Comparison of ENCODE assay signal across 1 cellular context in the genomic region with DNA sequence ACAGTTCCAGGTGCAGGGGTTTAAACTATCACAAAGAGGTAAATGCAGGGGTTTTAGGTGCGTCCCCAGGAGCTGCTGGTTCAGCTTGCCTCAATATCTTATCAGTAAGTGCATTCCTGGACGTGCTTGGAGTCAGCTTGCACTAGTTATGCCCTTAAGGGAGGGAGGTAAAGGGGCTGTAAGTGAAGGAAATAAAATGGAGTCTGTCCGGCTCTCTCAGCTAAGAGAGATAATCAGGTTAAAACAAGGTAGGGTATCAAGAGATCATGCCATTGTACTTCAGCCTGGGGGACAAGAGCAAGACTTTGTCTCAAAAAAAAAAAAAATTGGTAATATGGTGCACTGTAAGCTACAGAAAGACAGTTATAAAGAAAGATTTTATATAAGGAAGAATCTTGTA.
TF ChIP-seq lines count a peak whose summit lies in the region.

No MANE protein-coding gene starts in this region.

TF ChIP-seq in K562, 482 proteins besides CTCF, POLR2A, EP300 and RAD21 (continued from another document):
- TF ChIP-seq POU5F1 (IDR thresholded peaks at IDR 0.05; ENCODE audit: borderline replicate concordance, low read depth, low read length, partially characterized antibody) (no peak), E2F1 (CRISPR knock-in tag; IDR thresholded peaks at IDR 0.05) (no peak), ILK (tag; IDR thresholded peaks at IDR 0.05; ENCODE audit: borderline replicate concordance, low read depth) (peak; percentile 73; the same call in 1 of the 2 replicates), L3MBTL2 (IDR thresholded peaks at IDR 0.05) (peak; percentile 50), IFI16 (CRISPR knock-in tag; IDR thresholded peaks at IDR 0.05) (peak; percentile 81), ZFP36 (IDR thresholded peaks at IDR 0.05; ENCODE audit: low read depth, low read length, partially characterized antibody) (no peak), STAT5B (CRISPR knock-in tag; IDR thresholded peaks at IDR 0.05) (0 out of 2 replicates have a peak, but pooled peaks have one; percentile 37), DMBX1 (CRISPR knock-in tag; IDR thresholded peaks at IDR 0.05; ENCODE audit: borderline replicate concordance) (peak; percentile 95), NR2C1 (IDR thresholded peaks at IDR 0.05) (no peak), NR2C1 (tag; IDR thresholded peaks at IDR 0.05) (peak; percentile 48; the same call in 1 of the 2 replicates), POLR3A (IDR thresholded peaks at IDR 0.05; ENCODE audit: borderline replicate concordance, extremely low read depth, insufficient read depth, insufficient read length) (no peak), ZNF146 (CRISPR knock-in tag; IDR thresholded peaks at IDR 0.05; ENCODE audit: unreplicated experiment) (no peak), MEF2D (tag; conservative IDR thresholded peaks at IDR 0.05; ENCODE audit: low read depth) (peak; percentile 65; the same call in 1 of the 2 replicates), ZNF175 (CRISPR knock-in tag; IDR thresholded peaks at IDR 0.05; ENCODE audit: low read depth) (0 out of 2 replicates have a peak, but pooled peaks have one; percentile 41), GATAD2B (IDR thresholded peaks at IDR 0.05; ENCODE audit: borderline replicate concordance) (no peak), NFYB (IDR thresholded peaks at IDR 0.05; ENCODE audit: extremely low read depth, insufficient read length) (no peak), ZNF232 (CRISPR knock-in tag; IDR thresholded peaks at IDR 0.05) (no peak), ZBTB12 (CRISPR knock-in tag; IDR thresholded peaks at IDR 0.05) (0 out of 2 replicates have a peak, but pooled peaks have one; percentile 26), XRCC3 (IDR thresholded peaks at IDR 0.05) (no peak), GABPB2 (CRISPR knock-in tag; conservative IDR thresholded peaks at IDR 0.05) (no peak), CBX2 (IDR thresholded peaks at IDR 0.05; ENCODE audit: insufficient read depth, low read length, poor library complexity, severe bottlenecking) (no peak), TEAD1 (CRISPR knock-in tag; IDR thresholded peaks at IDR 0.05) (0 out of 4 replicates have a peak, but pooled peaks of 1 of the 2 experiments have one; percentile 13), ZFPM2 (CRISPR knock-in tag; IDR thresholded peaks at IDR 0.05) (no peak), TRIM24 (IDR thresholded peaks at IDR 0.05) (0 out of 4 replicates have a peak, but pooled peaks of 1 of the 2 experiments have one; percentile 4), XRCC5 (IDR thresholded peaks at IDR 0.05; ENCODE audit: low read depth, low read length) (no peak), POLR2H (tag; IDR thresholded peaks at IDR 0.05; ENCODE audit: low read depth) (no peak), MEF2A (IDR thresholded peaks at IDR 0.05; ENCODE audit: control insufficient read depth, low read depth, low read length) (no peak), CHD2 (IDR thresholded peaks at IDR 0.05; ENCODE audit: low read depth, low read length) (no peak), RHOXF2B (CRISPR knock-in tag; conservative IDR thresholded peaks at IDR 0.05) (no peak), SMAD3 (CRISPR knock-in tag; conservative IDR thresholded peaks at IDR 0.05) (0 out of 2 replicates have a peak, but pooled peaks have one; percentile 25), ZNF583 (CRISPR knock-in tag; IDR thresholded peaks at IDR 0.05) (peak; percentile 69; the same call in 1 of the 2 replicates), ZNF766 (CRISPR knock-in tag; conservative IDR thresholded peaks at IDR 0.05) (0 out of 2 replicates have a peak, but pooled peaks have one; percentile 46), STAT5A (IDR thresholded peaks at IDR 0.05; ENCODE audit: borderline replicate concordance, low read length) (no peak), CTBP1 (IDR thresholded peaks at IDR 0.05; ENCODE audit: borderline replicate concordance) (no peak), ZNF311 (CRISPR knock-in tag; IDR thresholded peaks at IDR 0.05) (peak; percentile 72; the same call in 1 of the 2 replicates), HBP1 (CRISPR knock-in tag; IDR thresholded peaks at IDR 0.05) (no peak), HSF4 (CRISPR knock-in tag; IDR thresholded peaks at IDR 0.05; ENCODE audit: borderline replicate concordance) (peak; percentile 92; the same call in 1 of the 2 replicates), RBM22 (IDR thresholded peaks at IDR 0.05; ENCODE audit: low read depth, low read length, poor library complexity, severe bottlenecking) (no peak), CBX1 (IDR thresholded peaks at IDR 0.05; ENCODE audit: low read depth) (no peak), ZNF507 (tag; conservative IDR thresholded peaks at IDR 0.05) (no peak)
- TF ChIP-seq, protein P1, sequence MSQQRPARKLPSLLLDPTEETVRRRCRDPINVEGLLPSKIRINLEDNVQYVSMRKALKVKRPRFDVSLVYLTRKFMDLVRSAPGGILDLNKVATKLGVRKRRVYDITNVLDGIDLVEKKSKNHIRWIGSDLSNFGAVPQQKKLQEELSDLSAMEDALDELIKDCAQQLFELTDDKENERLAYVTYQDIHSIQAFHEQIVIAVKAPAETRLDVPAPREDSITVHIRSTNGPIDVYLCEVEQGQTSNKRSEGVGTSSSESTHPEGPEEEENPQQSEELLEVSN (IDR thresholded peaks at IDR 0.05; ENCODE audit: borderline replicate concordance in 1 of 2, extremely low read depth in 1 of 2, insufficient read depth in 1 of 2, insufficient read length in 1 of 2, low read depth in 1 of 2, low read length in 1 of 2, poor library complexity in 1 of 2, severe bottlenecking in 1 of 2), result no peak
- TF ChIP-seq, protein P2, sequence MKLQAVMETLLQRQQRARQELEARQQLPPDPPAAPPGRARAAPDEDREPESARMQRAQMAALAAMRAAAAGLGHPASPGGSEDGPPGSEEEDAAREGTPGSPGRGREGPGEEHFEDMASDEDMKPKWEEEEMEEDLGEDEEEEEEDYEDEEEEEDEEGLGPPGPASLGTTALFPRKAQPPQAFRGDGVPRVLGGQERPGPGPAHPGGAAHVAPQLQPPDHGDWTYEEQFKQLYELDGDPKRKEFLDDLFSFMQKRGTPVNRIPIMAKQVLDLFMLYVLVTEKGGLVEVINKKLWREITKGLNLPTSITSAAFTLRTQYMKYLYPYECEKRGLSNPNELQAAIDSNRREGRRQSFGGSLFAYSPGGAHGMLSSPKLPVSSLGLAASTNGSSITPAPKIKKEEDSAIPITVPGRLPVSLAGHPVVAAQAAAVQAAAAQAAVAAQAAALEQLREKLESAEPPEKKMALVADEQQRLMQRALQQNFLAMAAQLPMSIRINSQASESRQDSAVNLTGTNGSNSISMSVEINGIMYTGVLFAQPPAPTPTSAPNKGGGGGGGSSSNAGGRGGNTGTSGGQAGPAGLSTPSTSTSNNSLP (IDR thresholded peaks at IDR 0.05; ENCODE audit: borderline replicate concordance, low read depth, low read length), result no peak
- TF ChIP-seq, protein P3, sequence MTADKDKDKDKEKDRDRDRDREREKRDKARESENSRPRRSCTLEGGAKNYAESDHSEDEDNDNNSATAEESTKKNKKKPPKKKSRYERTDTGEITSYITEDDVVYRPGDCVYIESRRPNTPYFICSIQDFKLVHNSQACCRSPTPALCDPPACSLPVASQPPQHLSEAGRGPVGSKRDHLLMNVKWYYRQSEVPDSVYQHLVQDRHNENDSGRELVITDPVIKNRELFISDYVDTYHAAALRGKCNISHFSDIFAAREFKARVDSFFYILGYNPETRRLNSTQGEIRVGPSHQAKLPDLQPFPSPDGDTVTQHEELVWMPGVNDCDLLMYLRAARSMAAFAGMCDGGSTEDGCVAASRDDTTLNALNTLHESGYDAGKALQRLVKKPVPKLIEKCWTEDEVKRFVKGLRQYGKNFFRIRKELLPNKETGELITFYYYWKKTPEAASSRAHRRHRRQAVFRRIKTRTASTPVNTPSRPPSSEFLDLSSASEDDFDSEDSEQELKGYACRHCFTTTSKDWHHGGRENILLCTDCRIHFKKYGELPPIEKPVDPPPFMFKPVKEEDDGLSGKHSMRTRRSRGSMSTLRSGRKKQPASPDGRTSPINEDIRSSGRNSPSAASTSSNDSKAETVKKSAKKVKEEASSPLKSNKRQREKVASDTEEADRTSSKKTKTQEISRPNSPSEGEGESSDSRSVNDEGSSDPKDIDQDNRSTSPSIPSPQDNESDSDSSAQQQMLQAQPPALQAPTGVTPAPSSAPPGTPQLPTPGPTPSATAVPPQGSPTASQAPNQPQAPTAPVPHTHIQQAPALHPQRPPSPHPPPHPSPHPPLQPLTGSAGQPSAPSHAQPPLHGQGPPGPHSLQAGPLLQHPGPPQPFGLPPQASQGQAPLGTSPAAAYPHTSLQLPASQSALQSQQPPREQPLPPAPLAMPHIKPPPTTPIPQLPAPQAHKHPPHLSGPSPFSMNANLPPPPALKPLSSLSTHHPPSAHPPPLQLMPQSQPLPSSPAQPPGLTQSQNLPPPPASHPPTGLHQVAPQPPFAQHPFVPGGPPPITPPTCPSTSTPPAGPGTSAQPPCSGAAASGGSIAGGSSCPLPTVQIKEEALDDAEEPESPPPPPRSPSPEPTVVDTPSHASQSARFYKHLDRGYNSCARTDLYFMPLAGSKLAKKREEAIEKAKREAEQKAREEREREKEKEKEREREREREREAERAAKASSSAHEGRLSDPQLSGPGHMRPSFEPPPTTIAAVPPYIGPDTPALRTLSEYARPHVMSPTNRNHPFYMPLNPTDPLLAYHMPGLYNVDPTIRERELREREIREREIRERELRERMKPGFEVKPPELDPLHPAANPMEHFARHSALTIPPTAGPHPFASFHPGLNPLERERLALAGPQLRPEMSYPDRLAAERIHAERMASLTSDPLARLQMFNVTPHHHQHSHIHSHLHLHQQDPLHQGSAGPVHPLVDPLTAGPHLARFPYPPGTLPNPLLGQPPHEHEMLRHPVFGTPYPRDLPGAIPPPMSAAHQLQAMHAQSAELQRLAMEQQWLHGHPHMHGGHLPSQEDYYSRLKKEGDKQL (CRISPR knock-in tag; IDR thresholded peaks at IDR 0.05; ENCODE audit: borderline replicate concordance), result no peak
